In the genomic region with DNA sequence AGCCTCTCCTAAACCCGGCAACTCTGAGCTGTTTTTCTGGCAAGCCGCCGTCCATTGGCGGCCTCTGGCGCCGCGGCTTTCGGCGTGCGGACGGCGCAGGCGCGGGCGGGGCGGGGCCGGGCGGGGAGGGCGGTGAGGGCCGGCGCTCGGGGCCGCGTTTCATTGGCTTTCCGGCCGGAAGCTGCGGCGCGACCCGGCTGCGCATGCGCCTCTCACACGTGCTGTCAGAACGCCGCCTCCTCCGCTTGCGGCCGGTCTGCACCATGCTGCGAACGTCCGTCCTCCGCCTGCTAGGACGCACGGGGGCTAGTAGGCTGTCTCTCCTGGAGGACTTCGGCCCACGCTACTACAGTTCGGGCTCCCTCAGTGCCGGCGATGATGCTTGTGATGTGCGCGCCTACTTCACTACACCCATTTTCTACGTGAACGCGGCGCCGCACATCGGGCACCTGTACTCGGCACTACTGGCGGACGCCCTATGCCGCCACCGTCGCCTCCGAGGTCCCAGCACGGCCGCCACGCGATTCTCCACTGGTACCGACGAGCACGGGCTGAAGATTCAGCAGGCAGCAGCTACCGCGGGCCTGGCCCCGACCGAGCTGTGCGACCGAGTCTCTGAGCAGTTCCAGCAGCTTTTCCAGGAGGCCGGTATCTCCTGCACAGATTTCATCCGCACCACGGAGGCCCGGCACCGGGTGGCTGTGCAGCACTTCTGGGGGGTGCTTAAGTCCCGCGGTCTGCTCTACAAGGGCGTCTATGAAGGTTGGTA, we compare ENCODE assay signal across 8 cellular contexts. TPM values are rescaled to one million over a fixed set of nuclear protein-coding genes. Genes with fewer than 3 reads are reported as not detected.
A peak's percentile ranks its signal among the peaks of the same experiment; 100 is the strongest.
DNase-seq lines count a peak whose midpoint lies in the region; ATAC-seq and TF ChIP-seq lines count a peak whose summit lies in the region.

A gene (plus strand): TSS at position 227 of the 769 bp plus-strand sequence. CDS start 37 bp downstream, at position 264.

- no peaks in the 10 kb centered on the region for H3K9me3 ChIP-seq in left lung

- no peaks in the 10 kb centered on the region for H3K27me3 ChIP-seq in left lung

- intact Hi-C loops in left lung (cut with DNase I) = no loop called here

- peak within 1 kb of the TSS; percentile 78 to 87 for H3K27ac ChIP-seq in left lung

- DNase-seq in C1 segment of cervical spinal cord (lab: John Stamatoyannopoulos, UW) = peak; percentile 25 to 96 (median 89)
- DNase-seq in NCI-H748 (lab: John Stamatoyannopoulos, UW; ENCODE audit: unreplicated experiment) = peak; percentile 96
- DNase-seq in activated CD4-positive, alpha-beta T cell treated with anti-CD3 and anti-CD28 coated beads, Interleukin-2, amount 50 U/mL, for 1 hour = peak; percentile 91
- DNase-seq in dedifferentiated amniotic fluid mesenchymal stem cell (ENCODE audit: extremely low spot score) = peak; percentile 89
- peak; percentile 94 to 97 for DNase-seq in left lung
- DNase-seq in stimulated activated CD4-positive, alpha-beta T cell treated with anti-CD3 and anti-CD28 coated beads, Interleukin-2, amount 100 ng/mL, for 48 hours = peak; percentile 86 to 89

- no peak for TF ChIP-seq CTCF in left lung (IDR thresholded peaks at IDR 0.05)

- H3K36me3 ChIP-seq in left lung = no peaks in the 10 kb centered on the region

- peak within 1 kb of the TSS; percentile 86 to 97 for H3K4me3 ChIP-seq in left lung

- peaks cover 25 to 42% of the 10 kb centered on the region in 2 donors for H3K4me1 ChIP-seq in left lung

- peak; percentile 76 for ATAC-seq in GM19351 (IDR thresholded peaks at IDR 0.05; ENCODE audit: unreplicated experiment)
- ATAC-seq in HG03520 (IDR thresholded peaks at IDR 0.05; ENCODE audit: unreplicated experiment) = peak; percentile 73
- peak; percentile 95 for ATAC-seq in left lung

RNA-seq across cellular contexts. Expression of the gene that starts here (rescaled TPM):
- total RNA-seq in left lung = 1 to 10 TPM; 4.8 to 7.8 TPM

Comparison
In these comparisons a context has a peak if more than half of its experiments do, and no peak if none do; other contexts are left out.
1. Peak in every context shown above with its lines: DNase-seq, ATAC-seq, H3K4me3 ChIP-seq and H3K27ac ChIP-seq.